18 cellular contexts compared by ENCODE assay signal in the genomic region with DNA sequence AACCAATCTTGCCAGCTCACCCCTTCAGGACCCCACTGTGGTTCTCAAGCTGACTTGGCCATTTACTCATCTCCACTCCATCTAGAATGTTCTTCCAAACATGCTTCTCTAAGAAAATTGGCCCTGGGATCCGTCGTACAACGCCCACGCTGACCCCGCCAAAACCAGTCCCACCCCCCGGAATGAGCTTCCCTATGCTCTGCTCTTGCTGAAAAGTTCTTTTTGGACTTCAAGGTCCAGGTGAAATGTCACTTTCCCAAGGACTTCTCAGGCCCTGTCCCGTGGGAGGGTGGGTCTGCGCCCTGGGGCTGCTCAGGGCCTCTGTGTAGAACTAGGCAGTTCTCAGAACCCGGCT.
"Had no signal": no experiment of that assay in that cellular context is flagged by ENCODE, and none has a peak within 500 bp of the region (broad histone marks: within the 10 kb centered on the region; RNA-seq: fewer than 3 reads in every experiment).

No MANE protein-coding gene starts in this region.

- H3K36me3 ChIP-seq: gastrocnemius medialis, heart left ventricle, tibial artery, uterus had no signal

- H3K9me3 ChIP-seq: gastrocnemius medialis, heart left ventricle, mucosa of descending colon, tibial artery, uterus had no signal

- DNase-seq: activated B cell treated with CpG ODN at 0.5 μM for 24 hours, activated gamma-delta T cell, gastrocnemius medialis, mucosa of descending colon, natural killer cell, tibial artery had no signal

- H3K27ac ChIP-seq: epithelial cell of prostate, gastrocnemius medialis, heart left ventricle, tibial artery, uterus had no signal

- H3K36me3 Mint-ChIP-seq: brain; natural killer cell; stimulated activated effector memory CD8-positive, alpha-beta T cell treated with anti-CD3 and anti-CD28 coated beads, Interleukin-12 subunit alpha, Interleukin-12 subunit beta, amount 100 ng/mL, for 72 hours had no signal

- FAIRE-seq: islet of Langerhans, TTC549 had no signal

- H3K4me1 ChIP-seq: gastrocnemius medialis, tibial artery, uterus had no signal

- H3K9me3 Mint-ChIP-seq: activated B cell treated with CpG ODN at 0.5 μM for 24 hours; activated CD4-positive, alpha-beta T cell treated with anti-CD3 and anti-CD28 coated beads, Interleukin-2, amount 10 ng/mL, durations not matched to agents 24 days and 14 days; activated T-cell treated with anti-CD3 and anti-CD28 coated beads, Interleukin-2, amount 50 U/mL, for 72 hours; brain; dendritic cell treated with granulocyte-macrophage colony-stimulating factor and Interleukin-4, amounts not matched to agents 40 ng/mL and 50 ng/mL, for 4 days; natural killer cell; stimulated activated effector memory CD8-positive, alpha-beta T cell treated with anti-CD3 and anti-CD28 coated beads, Interleukin-12 subunit alpha, Interleukin-12 subunit beta, amount 100 ng/mL, for 72 hours; T-helper 1 cell treated with Interleukin-12 subunit alpha and Interleukin-12 subunit beta and Interleukin-4 antibody, amounts not matched to agents 30 μg/mL and 1 μg/mL, for 36 hours had no signal

- H3K27ac Mint-ChIP-seq: activated B cell treated with CpG ODN at 0.5 μM for 24 hours; activated CD4-positive, alpha-beta T cell treated with anti-CD3 and anti-CD28 coated beads, Interleukin-2, amount 10 ng/mL, durations not matched to agents 24 days and 14 days; activated naive CD8-positive, alpha-beta T cell; activated T-cell treated with anti-CD3 and anti-CD28 coated beads, Interleukin-2, amount 50 U/mL, for 72 hours; brain; dendritic cell treated with granulocyte-macrophage colony-stimulating factor and Interleukin-4, amounts not matched to agents 40 ng/mL and 50 ng/mL, for 4 days; natural killer cell; stimulated activated effector memory CD8-positive, alpha-beta T cell treated with anti-CD3 and anti-CD28 coated beads, Interleukin-12 subunit alpha, Interleukin-12 subunit beta, amount 100 ng/mL, for 72 hours; T-helper 1 cell treated with Interleukin-12 subunit alpha and Interleukin-12 subunit beta and Interleukin-4 antibody, amounts not matched to agents 30 μg/mL and 1 μg/mL, for 36 hours had no signal

- H3K27me3 ChIP-seq: gastrocnemius medialis, heart left ventricle, uterus had no signal

- H3K27me3 Mint-ChIP-seq: activated CD4-positive, alpha-beta T cell treated with anti-CD3 and anti-CD28 coated beads, Interleukin-2, amount 10 ng/mL, durations not matched to agents 24 days and 14 days; activated naive CD8-positive, alpha-beta T cell; brain had no signal

- ATAC-seq: gastrocnemius medialis, mucosa of descending colon had no signal

- H3K4me3 Mint-ChIP-seq: activated B cell treated with CpG ODN at 0.5 μM for 24 hours; activated CD4-positive, alpha-beta T cell treated with anti-CD3 and anti-CD28 coated beads, Interleukin-2, amount 10 ng/mL, durations not matched to agents 24 days and 14 days; activated naive CD8-positive, alpha-beta T cell; activated T-cell treated with anti-CD3 and anti-CD28 coated beads, Interleukin-2, amount 50 U/mL, for 72 hours; brain; dendritic cell treated with granulocyte-macrophage colony-stimulating factor and Interleukin-4, amounts not matched to agents 40 ng/mL and 50 ng/mL, for 4 days; natural killer cell; stimulated activated effector memory CD8-positive, alpha-beta T cell treated with anti-CD3 and anti-CD28 coated beads, Interleukin-12 subunit alpha, Interleukin-12 subunit beta, amount 100 ng/mL, for 72 hours; T-helper 1 cell treated with Interleukin-12 subunit alpha and Interleukin-12 subunit beta and Interleukin-4 antibody, amounts not matched to agents 30 μg/mL and 1 μg/mL, for 36 hours had no signal

- H3K4me3 ChIP-seq: gastrocnemius medialis, heart left ventricle, mucosa of descending colon, tibial artery, uterus had no signal
